8 cellular contexts compared by ENCODE assay signal in the genomic region with DNA sequence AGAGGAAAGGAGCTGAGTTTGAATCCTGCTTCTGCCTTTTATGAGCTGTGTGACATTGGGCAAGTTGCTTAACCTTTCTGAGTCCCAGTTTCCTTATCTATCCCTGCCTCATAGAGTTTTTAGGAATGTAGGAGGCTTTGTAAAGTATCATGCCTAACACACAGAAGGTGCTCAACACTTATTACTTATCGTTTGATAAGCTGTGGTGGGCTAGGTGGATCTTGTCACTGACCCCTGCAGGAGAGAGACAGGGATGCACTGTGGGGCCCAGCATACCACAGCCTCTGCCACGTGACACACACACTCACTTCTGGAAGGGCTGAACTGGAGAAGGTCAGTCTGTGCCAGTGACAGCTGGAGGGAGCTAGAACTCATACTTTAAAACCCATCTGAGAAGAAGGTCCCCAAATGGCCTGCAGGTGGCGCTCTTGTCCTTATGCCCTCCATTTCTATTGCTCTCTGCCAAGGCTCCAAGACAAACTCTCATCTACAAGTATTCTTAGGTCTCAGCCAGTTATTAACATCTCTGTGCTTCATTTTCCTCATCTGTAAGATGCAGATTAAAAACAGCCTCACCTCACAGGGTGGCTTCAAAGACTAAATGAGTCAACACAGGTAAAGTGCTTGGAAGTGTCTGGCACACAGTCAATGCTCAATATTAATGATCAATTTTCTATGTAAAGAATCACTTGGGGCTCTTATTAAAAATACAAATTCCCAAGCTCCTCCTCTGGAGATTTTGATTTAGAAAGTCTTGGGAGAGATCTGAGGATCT. TPM values are rescaled to one million over a fixed set of nuclear protein-coding genes. Genes with fewer than 3 reads are reported as not detected.
DNase-seq lines count a peak whose midpoint lies in the region; ATAC-seq and TF ChIP-seq lines count a peak whose summit lies in the region.

No MANE protein-coding gene starts in this region.

- no peak overlapping the region for H3K27ac Mint-ChIP-seq in CD4-positive, alpha-beta T cell
- H3K27ac Mint-ChIP-seq in activated CD4-positive, alpha-beta T cell treated with anti-CD3 and anti-CD28 coated beads, Interleukin-2, amount 10 ng/mL, durations not matched to agents 24 days and 14 days: no peak overlapping the region
- no peak overlapping the region for H3K27ac Mint-ChIP-seq in endothelial cell (ENCODE audit: unreplicated experiment)
- no peak overlapping the region for H3K27ac Mint-ChIP-seq in stimulated activated naive CD8-positive, alpha-beta T cell treated with anti-CD3 and anti-CD28 coated beads, Interleukin-15, amount 100 ng/mL, for 72 hours

- no peaks in the 10 kb centered on the region for H3K4me1 Mint-ChIP-seq in CD4-positive, alpha-beta T cell (ENCODE audit: low read depth)
- H3K4me1 Mint-ChIP-seq in activated CD4-positive, alpha-beta T cell treated with anti-CD3 and anti-CD28 coated beads, Interleukin-2, amount 10 ng/mL, durations not matched to agents 24 days and 14 days: no peaks in the 10 kb centered on the region
- H3K4me1 Mint-ChIP-seq in endothelial cell (ENCODE audit: unreplicated experiment): peaks cover 24% of the 10 kb centered on the region
- no peaks in the 10 kb centered on the region for H3K4me1 Mint-ChIP-seq in stimulated activated naive CD8-positive, alpha-beta T cell treated with anti-CD3 and anti-CD28 coated beads, Interleukin-15, amount 100 ng/mL, for 72 hours

- peak in 8 of 10 experiments; percentile 5 to 42 (median 10) for DNase-seq in CD4-positive, alpha-beta T cell
- DNase-seq in NCI-H460 (ENCODE audit: extremely low read depth, low read depth) (peak; percentile 65), endothelial cell (ENCODE audit: low spot score) (peak; percentile 77), mucosa of descending colon (peak; percentile 67 to 88 (median 78))
- peak; percentile 85 for DNase-seq in activated CD4-positive, alpha-beta T cell treated with anti-CD3 and anti-CD28 coated beads, Interleukin-2, amount 10 ng/mL, durations not matched to agents 24 days and 14 days
- peak; percentile 52 to 62 for DNase-seq in stimulated activated naive CD8-positive, alpha-beta T cell treated with anti-CD3 and anti-CD28 coated beads, Interleukin-15, amount 100 ng/mL, for 72 hours

- no peaks in the 10 kb centered on the region for H3K9me3 ChIP-seq in CD4-positive, alpha-beta T cell (ENCODE audit: control insufficient read depth, low read length)
- no peaks in the 10 kb centered on the region for H3K9me3 ChIP-seq in mucosa of descending colon

- no peaks in the 10 kb centered on the region for H3K4me1 ChIP-seq in mucosa of descending colon (ENCODE audit: low read depth)

- POLR2A ChIA-PET in CD4-positive, alpha-beta T cell (lab: Charles Lee): no interaction called here

- H3K4me3 Mint-ChIP-seq in CD4-positive, alpha-beta T cell: no peak overlapping the region
- H3K4me3 Mint-ChIP-seq in activated CD4-positive, alpha-beta T cell treated with anti-CD3 and anti-CD28 coated beads, Interleukin-2, amount 10 ng/mL, durations not matched to agents 24 days and 14 days: no peak overlapping the region
- H3K4me3 Mint-ChIP-seq in endothelial cell (ENCODE audit: unreplicated experiment): no peak overlapping the region
- no peak overlapping the region for H3K4me3 Mint-ChIP-seq in stimulated activated naive CD8-positive, alpha-beta T cell treated with anti-CD3 and anti-CD28 coated beads, Interleukin-15, amount 100 ng/mL, for 72 hours

- no peak overlapping the region for H3K4me3 ChIP-seq in mucosa of descending colon

- no peaks in the 10 kb centered on the region for H3K9me3 Mint-ChIP-seq in CD4-positive, alpha-beta T cell
- no peaks in the 10 kb centered on the region for H3K9me3 Mint-ChIP-seq in activated CD4-positive, alpha-beta T cell treated with anti-CD3 and anti-CD28 coated beads, Interleukin-2, amount 10 ng/mL, durations not matched to agents 24 days and 14 days
- no peaks in the 10 kb centered on the region for H3K9me3 Mint-ChIP-seq in endothelial cell (ENCODE audit: unreplicated experiment)
- H3K9me3 Mint-ChIP-seq in stimulated activated naive CD8-positive, alpha-beta T cell treated with anti-CD3 and anti-CD28 coated beads, Interleukin-15, amount 100 ng/mL, for 72 hours: no peaks in the 10 kb centered on the region

- H3K36me3 ChIP-seq in mucosa of descending colon (ENCODE audit: low read depth): no peaks in the 10 kb centered on the region

- H3K36me3 Mint-ChIP-seq in CD4-positive, alpha-beta T cell (ENCODE audit: low read depth): no peaks in the 10 kb centered on the region
- no peaks in the 10 kb centered on the region for H3K36me3 Mint-ChIP-seq in activated CD4-positive, alpha-beta T cell treated with anti-CD3 and anti-CD28 coated beads, Interleukin-2, amount 10 ng/mL, durations not matched to agents 24 days and 14 days (ENCODE audit: low read depth)
- peaks cover 4% of the 10 kb centered on the region for H3K36me3 Mint-ChIP-seq in endothelial cell (ENCODE audit: low read depth, unreplicated experiment)

- no peaks in the 10 kb centered on the region for H3K27me3 Mint-ChIP-seq in CD4-positive, alpha-beta T cell
- peaks cover 2% of the 10 kb centered on the region for H3K27me3 Mint-ChIP-seq in activated CD4-positive, alpha-beta T cell treated with anti-CD3 and anti-CD28 coated beads, Interleukin-2, amount 10 ng/mL, durations not matched to agents 24 days and 14 days
- peaks cover 1% of the 10 kb centered on the region for H3K27me3 Mint-ChIP-seq in endothelial cell (ENCODE audit: unreplicated experiment)
- no peaks in the 10 kb centered on the region for H3K27me3 Mint-ChIP-seq in stimulated activated naive CD8-positive, alpha-beta T cell treated with anti-CD3 and anti-CD28 coated beads, Interleukin-15, amount 100 ng/mL, for 72 hours

- CTCF ChIA-PET in CD4-positive, alpha-beta T cell (lab: Charles Lee): interaction anchor here (0.6 kb wide), 1 partner anchor 12 kb away, joined by 3 read pairs; no protein-coding TSS in a partner anchor

- peak; percentile 34 for TF ChIP-seq CTCF in CD4-positive, alpha-beta T cell (IDR thresholded peaks at IDR 0.05)
- TF ChIP-seq CTCF in endothelial cell (IDR thresholded peaks at IDR 0.05; ENCODE audit: unreplicated experiment) (peak; percentile 93), mucosa of descending colon (IDR thresholded peaks at IDR 0.05) (peak; percentile 66)

- ATAC-seq in CD4-positive, alpha-beta T cell (ENCODE audit: poor library complexity): no peak
- ATAC-seq in GM19035 (IDR thresholded peaks at IDR 0.05; ENCODE audit: unreplicated experiment) (peak; percentile 69), HG03196 (IDR thresholded peaks at IDR 0.05; ENCODE audit: unreplicated experiment) (peak; percentile 73), mucosa of descending colon (peak; percentile 95)
- peak; percentile 89 for ATAC-seq in stimulated activated naive CD8-positive, alpha-beta T cell treated with anti-CD3 and anti-CD28 coated beads, Interleukin-15, amount 100 ng/mL, for 72 hours

- no peak overlapping the region for H3K27ac ChIP-seq in CD4-positive, alpha-beta T cell (ENCODE audit: low read depth, low read length)

- H3K27me3 ChIP-seq in CD4-positive, alpha-beta T cell (ENCODE audit: control insufficient read depth, insufficient read depth, low read length): no peaks in the 10 kb centered on the region

- intact Hi-C loops in CD4-positive, alpha-beta T cell (cut with DNase I, micrococcal nuclease): no loop called here
- intact Hi-C loops in activated CD4-positive, alpha-beta T cell treated with anti-CD3 and anti-CD28 coated beads, Interleukin-2, amount 10 ng/mL, durations not matched to agents 24 days and 14 days (cut with micrococcal nuclease): loop anchor here (1.0 kb wide), 1 partner anchor 81 kb away; no protein-coding TSS in a partner anchor
- intact Hi-C loops in mucosa of descending colon (cut with DNase I, micrococcal nuclease): loop anchor here in 1 of 2 donors (5.0 kb wide), 1 partner anchor 80 kb away; no protein-coding TSS in a partner anchor

RNA-seq across cellular contexts. Expression of a gene that starts 57.5 kb away (rescaled TPM):
- 10 to 100 TPM; 12.1 to 13.3 TPM for total RNA-seq in CD4-positive, alpha-beta T cell
- total RNA-seq in NCI-H460 (2014; rRNA removed; shearing (Covaris generic)): 21.3 and 25.4 TPM in 2 replicates
- 14.4 and 24.6 TPM in 2 replicates for polyA plus RNA-seq in NCI-H460 (2014; cell fraction: nucleus; rRNA removed)
- 28.4 and 31.8 TPM in 2 replicates for total RNA-seq in activated CD4-positive, alpha-beta T cell treated with anti-CD3 and anti-CD28 coated beads, Interleukin-2, amount 10 ng/mL, durations not matched to agents 24 days and 14 days
- 13.9 TPM for total RNA-seq in endothelial cell (ENCODE audit: unreplicated experiment)
- total RNA-seq in mucosa of descending colon: 10 to 100 TPM; 40.9 to 65.0 (median 52.7) TPM

Comparison
In these comparisons a context has a peak if more than half of its experiments do, and no peak if none do; other contexts are left out.
1. DNase-seq: peak in every context shown above with its lines; median percentile 85 in activated CD4-positive, alpha-beta T cell treated with anti-CD3 and anti-CD28 coated beads, Interleukin-2, amount 10 ng/mL, durations not matched to agents 24 days and 14 days; 78 in mucosa of descending colon; 77 in endothelial cell; 65 in NCI-H460; 57 in stimulated activated naive CD8-positive, alpha-beta T cell treated with anti-CD3 and anti-CD28 coated beads, Interleukin-15, amount 100 ng/mL, for 72 hours; 10 in CD4-positive, alpha-beta T cell.
2. CTCF ChIP-seq: peak in every context shown above with its lines; median percentile 93 in endothelial cell; 66 in mucosa of descending colon; 34 in CD4-positive, alpha-beta T cell.